In genomic region chr1:109891930-109892329, GRCh38 we compare ENCODE assay signal across 15 cellular contexts. TPM values are rescaled to one million over a fixed set of nuclear protein-coding genes. Genes with fewer than 3 reads are reported as not detected.
A peak's percentile ranks its signal among the peaks of the same experiment; 100 is the strongest.
DNase-seq lines count a peak whose midpoint lies in the region; ATAC-seq lines count a peak whose summit lies in the region.
"Had no signal": no experiment of that assay in that cellular context is flagged by ENCODE, and none has a peak within 500 bp of the region (broad histone marks: within the 10 kb centered on the region; RNA-seq: fewer than 3 reads in every experiment).

No MANE protein-coding gene starts in this region.

- intact Hi-C loops in left ventricle myocardium superior (cut with micrococcal nuclease) = no loop called here

- DNase-seq in NCI-H510A treated with DMSO at 0.1 percent for 48 hours (lab: John Stamatoyannopoulos, UW) (peak; percentile 6), NCI-H510A (lab: John Stamatoyannopoulos, UW) (no peak), NCI-H69 (lab: John Stamatoyannopoulos, UW) (peak; percentile 47), left ventricle myocardium superior (no peak), retina (peak; percentile 53), DMS79 (lab: John Stamatoyannopoulos, UW) (no peak)
- DNase-seq: activated CD4-positive, alpha-beta T cell treated with anti-CD3 and anti-CD28 coated beads, Interleukin-2, amount 10 ng/mL, durations not matched to agents 7 days and 5 days; activated effector memory CD4-positive, alpha-beta T cell treated with anti-CD3 and anti-CD28 coated beads, Interleukin-2, amount 50 U/mL, for 16 hours; kidney; MM.1S; PC-3; stimulated activated CD4-positive, alpha-beta T cell treated with anti-CD3 and anti-CD28 coated beads, Interleukin-12 subunit alpha, Interleukin-12 subunit beta, amount 100 ng/mL, for 4 hours had no signal

- peak; percentile 30 for ATAC-seq in left ventricle myocardium superior
- no peak for ATAC-seq in GM21576 (IDR thresholded peaks at IDR 0.05; ENCODE audit: unreplicated experiment)
- no peak for ATAC-seq in GM18907 (IDR thresholded peaks at IDR 0.05; ENCODE audit: unreplicated experiment)
- ATAC-seq: gastroesophageal sphincter, PC-3 had no signal

RNA-seq across cellular contexts. Expression of gene CSF1, which starts 18.7 kb away (rescaled TPM):
- total RNA-seq in left ventricle myocardium superior = 14.9 TPM

Comparison
In these comparisons a context has a peak if more than half of its experiments do, and no peak if none do; other contexts are left out.
1. DNase-seq: peak in NCI-H510A treated with DMSO at 0.1 percent for 48 hours (single experiment), NCI-H69 (single experiment) and retina (single experiment); none in NCI-H510A (single experiment), left ventricle myocardium superior (single experiment) and DMS79 (single experiment).